Comparison of ENCODE assay signal across 1 cellular context in the genomic region with DNA sequence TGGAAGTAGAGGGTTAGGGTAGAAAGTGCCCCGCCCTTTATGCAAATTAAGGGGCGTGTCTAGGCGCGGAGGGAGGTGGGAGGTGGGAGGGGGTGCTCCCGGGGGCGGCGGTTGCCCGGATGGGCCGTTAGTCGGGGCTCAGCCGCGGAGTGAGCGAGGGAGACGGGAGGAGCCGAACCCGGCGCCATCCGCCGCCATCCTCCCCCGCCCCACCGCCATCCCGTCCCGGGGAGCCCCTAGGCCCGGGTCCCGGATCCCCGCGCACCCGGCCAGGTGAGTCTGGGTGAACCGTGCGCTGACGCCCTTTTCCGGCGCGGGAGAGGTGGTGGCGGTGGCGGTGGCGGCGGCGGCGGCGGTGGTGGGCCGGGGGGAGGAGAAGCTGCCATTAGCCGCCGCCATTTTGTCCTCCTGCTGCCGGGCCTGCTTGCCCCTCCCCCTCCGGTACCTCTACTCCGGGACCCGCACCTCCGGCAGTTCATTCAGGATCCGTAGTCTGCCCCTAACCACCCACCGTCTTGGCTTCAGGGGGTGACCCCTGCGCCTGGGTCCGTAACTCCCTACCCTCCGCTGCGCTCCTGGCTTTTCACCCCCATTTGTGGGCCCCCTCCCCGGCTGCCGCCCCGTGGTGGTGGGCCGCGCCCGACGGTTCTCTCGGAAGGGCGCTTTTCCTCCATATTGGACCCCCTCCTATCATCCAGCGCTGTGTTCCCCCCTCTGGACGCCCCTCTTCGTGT.
TF ChIP-seq lines count a peak whose summit lies in the region.

Gene PRRC2A (plus strand): TSS at position 130 of the 734 bp plus-strand sequence. CDS start 2,075 bp downstream, outside the sequence.

TF ChIP-seq in WTC11, 78 proteins besides CTCF, POLR2A, EP300 and RAD21 (continued from another document and continues in another):
- TF ChIP-seq, protein P1, sequence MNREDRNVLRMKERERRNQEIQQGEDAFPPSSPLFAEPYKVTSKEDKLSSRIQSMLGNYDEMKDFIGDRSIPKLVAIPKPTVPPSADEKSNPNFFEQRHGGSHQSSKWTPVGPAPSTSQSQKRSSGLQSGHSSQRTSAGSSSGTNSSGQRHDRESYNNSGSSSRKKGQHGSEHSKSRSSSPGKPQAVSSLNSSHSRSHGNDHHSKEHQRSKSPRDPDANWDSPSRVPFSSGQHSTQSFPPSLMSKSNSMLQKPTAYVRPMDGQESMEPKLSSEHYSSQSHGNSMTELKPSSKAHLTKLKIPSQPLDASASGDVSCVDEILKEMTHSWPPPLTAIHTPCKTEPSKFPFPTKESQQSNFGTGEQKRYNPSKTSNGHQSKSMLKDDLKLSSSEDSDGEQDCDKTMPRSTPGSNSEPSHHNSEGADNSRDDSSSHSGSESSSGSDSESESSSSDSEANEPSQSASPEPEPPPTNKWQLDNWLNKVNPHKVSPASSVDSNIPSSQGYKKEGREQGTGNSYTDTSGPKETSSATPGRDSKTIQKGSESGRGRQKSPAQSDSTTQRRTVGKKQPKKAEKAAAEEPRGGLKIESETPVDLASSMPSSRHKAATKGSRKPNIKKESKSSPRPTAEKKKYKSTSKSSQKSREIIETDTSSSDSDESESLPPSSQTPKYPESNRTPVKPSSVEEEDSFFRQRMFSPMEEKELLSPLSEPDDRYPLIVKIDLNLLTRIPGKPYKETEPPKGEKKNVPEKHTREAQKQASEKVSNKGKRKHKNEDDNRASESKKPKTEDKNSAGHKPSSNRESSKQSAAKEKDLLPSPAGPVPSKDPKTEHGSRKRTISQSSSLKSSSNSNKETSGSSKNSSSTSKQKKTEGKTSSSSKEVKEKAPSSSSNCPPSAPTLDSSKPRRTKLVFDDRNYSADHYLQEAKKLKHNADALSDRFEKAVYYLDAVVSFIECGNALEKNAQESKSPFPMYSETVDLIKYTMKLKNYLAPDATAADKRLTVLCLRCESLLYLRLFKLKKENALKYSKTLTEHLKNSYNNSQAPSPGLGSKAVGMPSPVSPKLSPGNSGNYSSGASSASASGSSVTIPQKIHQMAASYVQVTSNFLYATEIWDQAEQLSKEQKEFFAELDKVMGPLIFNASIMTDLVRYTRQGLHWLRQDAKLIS (CRISPR knock-in tag; IDR thresholded peaks at IDR 0.05; ENCODE audit: borderline replicate concordance), result no peak
- TF ChIP-seq ZMAT4 (CRISPR knock-in tag; IDR thresholded peaks at IDR 0.05) (no peak), ZNF423 (CRISPR knock-in tag; IDR thresholded peaks at IDR 0.05) (no peak), NFE2L1 (CRISPR knock-in tag; IDR thresholded peaks at IDR 0.05) (no peak), ZBTB21 (CRISPR knock-in tag; IDR thresholded peaks at IDR 0.05; ENCODE audit: borderline replicate concordance) (no peak), HMGA2 (CRISPR knock-in tag; IDR thresholded peaks at IDR 0.05) (no peak), ETV6 (CRISPR knock-in tag; IDR thresholded peaks at IDR 0.05) (no peak), CREM (CRISPR knock-in tag; IDR thresholded peaks at IDR 0.05) (no peak), GTF2I (CRISPR knock-in tag; conservative IDR thresholded peaks at IDR 0.05) (no peak), IRF2 (CRISPR knock-in tag; IDR thresholded peaks at IDR 0.05; ENCODE audit: borderline replicate concordance, low read depth) (no peak), ELF4 (CRISPR knock-in tag; IDR thresholded peaks at IDR 0.05; ENCODE audit: low read depth) (no peak), GABPB1 (CRISPR knock-in tag; IDR thresholded peaks at IDR 0.05) (no peak; the same call in 1 of the 2 replicates), NFATC4 (CRISPR knock-in tag; IDR thresholded peaks at IDR 0.05) (no peak), USF1 (CRISPR knock-in tag; IDR thresholded peaks at IDR 0.05) (peak; percentile 32; the same call in 1 of the 2 replicates), ZNF317 (CRISPR knock-in tag; IDR thresholded peaks at IDR 0.05; ENCODE audit: borderline replicate concordance, low read depth) (0 out of 2 replicates have a peak, but pooled peaks have one; percentile 15), ATF1 (CRISPR knock-in tag; IDR thresholded peaks at IDR 0.05) (no peak), JUN (CRISPR knock-in tag; IDR thresholded peaks at IDR 0.05) (no peak), ZNF232 (CRISPR knock-in tag; IDR thresholded peaks at IDR 0.05) (peak; percentile 62; the same call in 1 of the 2 replicates), ERG (CRISPR knock-in tag; IDR thresholded peaks at IDR 0.05) (no peak), OVOL2 (CRISPR knock-in tag; IDR thresholded peaks at IDR 0.05; ENCODE audit: borderline replicate concordance) (no peak), NR1H2 (CRISPR knock-in tag; IDR thresholded peaks at IDR 0.05) (no peak), SOX15 (CRISPR knock-in tag; IDR thresholded peaks at IDR 0.05) (no peak), FOXP1 (CRISPR knock-in tag; IDR thresholded peaks at IDR 0.05; ENCODE audit: borderline replicate concordance) (peak; percentile 30; the same call in 1 of the 2 replicates), FOXK1 (CRISPR knock-in tag; IDR thresholded peaks at IDR 0.05) (0 out of 2 replicates have a peak, but pooled peaks have one; percentile 22), RELA (CRISPR knock-in tag; IDR thresholded peaks at IDR 0.05; ENCODE audit: borderline replicate concordance) (no peak), E2F4 (CRISPR knock-in tag; IDR thresholded peaks at IDR 0.05; ENCODE audit: borderline replicate concordance, low read depth) (peak; percentile 35; the same call in 1 of the 2 replicates), ZNF121 (CRISPR knock-in tag; IDR thresholded peaks at IDR 0.05) (no peak), CREB1 (CRISPR knock-in tag; IDR thresholded peaks at IDR 0.05) (no peak), ATF3 (CRISPR knock-in tag; conservative IDR thresholded peaks at IDR 0.05) (no peak)
- TF ChIP-seq, protein P2, sequence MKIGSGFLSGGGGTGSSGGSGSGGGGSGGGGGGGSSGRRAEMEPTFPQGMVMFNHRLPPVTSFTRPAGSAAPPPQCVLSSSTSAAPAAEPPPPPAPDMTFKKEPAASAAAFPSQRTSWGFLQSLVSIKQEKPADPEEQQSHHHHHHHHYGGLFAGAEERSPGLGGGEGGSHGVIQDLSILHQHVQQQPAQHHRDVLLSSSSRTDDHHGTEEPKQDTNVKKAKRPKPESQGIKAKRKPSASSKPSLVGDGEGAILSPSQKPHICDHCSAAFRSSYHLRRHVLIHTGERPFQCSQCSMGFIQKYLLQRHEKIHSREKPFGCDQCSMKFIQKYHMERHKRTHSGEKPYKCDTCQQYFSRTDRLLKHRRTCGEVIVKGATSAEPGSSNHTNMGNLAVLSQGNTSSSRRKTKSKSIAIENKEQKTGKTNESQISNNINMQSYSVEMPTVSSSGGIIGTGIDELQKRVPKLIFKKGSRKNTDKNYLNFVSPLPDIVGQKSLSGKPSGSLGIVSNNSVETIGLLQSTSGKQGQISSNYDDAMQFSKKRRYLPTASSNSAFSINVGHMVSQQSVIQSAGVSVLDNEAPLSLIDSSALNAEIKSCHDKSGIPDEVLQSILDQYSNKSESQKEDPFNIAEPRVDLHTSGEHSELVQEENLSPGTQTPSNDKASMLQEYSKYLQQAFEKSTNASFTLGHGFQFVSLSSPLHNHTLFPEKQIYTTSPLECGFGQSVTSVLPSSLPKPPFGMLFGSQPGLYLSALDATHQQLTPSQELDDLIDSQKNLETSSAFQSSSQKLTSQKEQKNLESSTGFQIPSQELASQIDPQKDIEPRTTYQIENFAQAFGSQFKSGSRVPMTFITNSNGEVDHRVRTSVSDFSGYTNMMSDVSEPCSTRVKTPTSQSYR (CRISPR knock-in tag; IDR thresholded peaks at IDR 0.05), result no peak
- TF ChIP-seq, protein P3, sequence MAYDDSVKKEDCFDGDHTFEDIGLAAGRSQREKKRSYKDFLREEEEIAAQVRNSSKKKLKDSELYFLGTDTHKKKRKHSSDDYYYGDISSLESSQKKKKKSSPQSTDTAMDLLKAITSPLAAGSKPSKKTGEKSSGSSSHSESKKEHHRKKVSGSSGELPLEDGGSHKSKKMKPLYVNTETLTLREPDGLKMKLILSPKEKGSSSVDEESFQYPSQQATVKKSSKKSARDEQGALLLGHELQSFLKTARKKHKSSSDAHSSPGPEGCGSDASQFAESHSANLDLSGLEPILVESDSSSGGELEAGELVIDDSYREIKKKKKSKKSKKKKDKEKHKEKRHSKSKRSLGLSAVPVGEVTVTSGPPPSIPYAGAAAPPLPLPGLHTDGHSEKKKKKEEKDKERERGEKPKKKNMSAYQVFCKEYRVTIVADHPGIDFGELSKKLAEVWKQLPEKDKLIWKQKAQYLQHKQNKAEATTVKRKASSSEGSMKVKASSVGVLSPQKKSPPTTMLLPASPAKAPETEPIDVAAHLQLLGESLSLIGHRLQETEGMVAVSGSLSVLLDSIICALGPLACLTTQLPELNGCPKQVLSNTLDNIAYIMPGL (CRISPR knock-in tag; IDR thresholded peaks at IDR 0.05), result peak; percentile 59
- TF ChIP-seq, protein P4, sequence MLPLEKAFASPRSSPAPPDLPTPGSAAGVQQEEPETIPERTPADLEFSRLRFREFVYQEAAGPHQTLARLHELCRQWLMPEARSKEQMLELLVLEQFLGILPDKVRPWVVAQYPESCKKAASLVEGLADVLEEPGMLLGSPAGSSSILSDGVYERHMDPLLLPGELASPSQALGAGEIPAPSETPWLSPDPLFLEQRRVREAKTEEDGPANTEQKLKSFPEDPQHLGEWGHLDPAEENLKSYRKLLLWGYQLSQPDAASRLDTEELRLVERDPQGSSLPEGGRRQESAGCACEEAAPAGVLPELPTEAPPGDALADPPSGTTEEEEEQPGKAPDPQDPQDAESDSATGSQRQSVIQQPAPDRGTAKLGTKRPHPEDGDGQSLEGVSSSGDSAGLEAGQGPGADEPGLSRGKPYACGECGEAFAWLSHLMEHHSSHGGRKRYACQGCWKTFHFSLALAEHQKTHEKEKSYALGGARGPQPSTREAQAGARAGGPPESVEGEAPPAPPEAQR (CRISPR knock-in tag; IDR thresholded peaks at IDR 0.05), result no peak
- TF ChIP-seq, protein P5, sequence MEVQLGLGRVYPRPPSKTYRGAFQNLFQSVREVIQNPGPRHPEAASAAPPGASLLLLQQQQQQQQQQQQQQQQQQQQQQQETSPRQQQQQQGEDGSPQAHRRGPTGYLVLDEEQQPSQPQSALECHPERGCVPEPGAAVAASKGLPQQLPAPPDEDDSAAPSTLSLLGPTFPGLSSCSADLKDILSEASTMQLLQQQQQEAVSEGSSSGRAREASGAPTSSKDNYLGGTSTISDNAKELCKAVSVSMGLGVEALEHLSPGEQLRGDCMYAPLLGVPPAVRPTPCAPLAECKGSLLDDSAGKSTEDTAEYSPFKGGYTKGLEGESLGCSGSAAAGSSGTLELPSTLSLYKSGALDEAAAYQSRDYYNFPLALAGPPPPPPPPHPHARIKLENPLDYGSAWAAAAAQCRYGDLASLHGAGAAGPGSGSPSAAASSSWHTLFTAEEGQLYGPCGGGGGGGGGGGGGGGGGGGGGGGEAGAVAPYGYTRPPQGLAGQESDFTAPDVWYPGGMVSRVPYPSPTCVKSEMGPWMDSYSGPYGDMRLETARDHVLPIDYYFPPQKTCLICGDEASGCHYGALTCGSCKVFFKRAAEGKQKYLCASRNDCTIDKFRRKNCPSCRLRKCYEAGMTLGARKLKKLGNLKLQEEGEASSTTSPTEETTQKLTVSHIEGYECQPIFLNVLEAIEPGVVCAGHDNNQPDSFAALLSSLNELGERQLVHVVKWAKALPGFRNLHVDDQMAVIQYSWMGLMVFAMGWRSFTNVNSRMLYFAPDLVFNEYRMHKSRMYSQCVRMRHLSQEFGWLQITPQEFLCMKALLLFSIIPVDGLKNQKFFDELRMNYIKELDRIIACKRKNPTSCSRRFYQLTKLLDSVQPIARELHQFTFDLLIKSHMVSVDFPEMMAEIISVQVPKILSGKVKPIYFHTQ (CRISPR knock-in tag; IDR thresholded peaks at IDR 0.05), result no peak; the same call in 1 of the 2 replicates
- TF ChIP-seq, protein P6, sequence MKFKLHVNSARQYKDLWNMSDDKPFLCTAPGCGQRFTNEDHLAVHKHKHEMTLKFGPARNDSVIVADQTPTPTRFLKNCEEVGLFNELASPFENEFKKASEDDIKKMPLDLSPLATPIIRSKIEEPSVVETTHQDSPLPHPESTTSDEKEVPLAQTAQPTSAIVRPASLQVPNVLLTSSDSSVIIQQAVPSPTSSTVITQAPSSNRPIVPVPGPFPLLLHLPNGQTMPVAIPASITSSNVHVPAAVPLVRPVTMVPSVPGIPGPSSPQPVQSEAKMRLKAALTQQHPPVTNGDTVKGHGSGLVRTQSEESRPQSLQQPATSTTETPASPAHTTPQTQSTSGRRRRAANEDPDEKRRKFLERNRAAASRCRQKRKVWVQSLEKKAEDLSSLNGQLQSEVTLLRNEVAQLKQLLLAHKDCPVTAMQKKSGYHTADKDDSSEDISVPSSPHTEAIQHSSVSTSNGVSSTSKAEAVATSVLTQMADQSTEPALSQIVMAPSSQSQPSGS (CRISPR knock-in tag; IDR thresholded peaks at IDR 0.05; ENCODE audit: borderline replicate concordance, low read depth), result no peak
